25 cellular contexts compared by ENCODE assay signal in genomic region chr7:15057272-15057671, GRCh38.
A peak's percentile ranks its signal among the peaks of the same experiment; 100 is the strongest.
DNase-seq lines count a peak whose midpoint lies in the region; ATAC-seq and TF ChIP-seq lines count a peak whose summit lies in the region.
"Had no signal": no experiment of that assay in that cellular context is flagged by ENCODE, and none has a peak within 500 bp of the region (broad histone marks: within the 10 kb centered on the region; RNA-seq: fewer than 3 reads in every experiment).

No MANE protein-coding gene starts in this region.

- H3K9ac ChIP-seq in endodermal cell (ENCODE audit: extremely low read depth, low read length, poor library complexity, severe bottlenecking), result no peak overlapping the region

- H3K27ac Mint-ChIP-seq in endodermal cell, result no peak overlapping the region
- peak overlapping the region; percentile 73 to 96 (median 86) for H3K27ac Mint-ChIP-seq in nephron
- H3K27ac Mint-ChIP-seq in type B pancreatic cell, result no peak overlapping the region
- H3K27ac Mint-ChIP-seq: activated CD8-positive, alpha-beta T cell treated with anti-CD3 and anti-CD28 coated beads, Interleukin-2, amount 10 ng/mL, durations not matched to agents 7 days and 5 days; activated naive CD8-positive, alpha-beta T cell; progenitor cell of endocrine pancreas; T-helper 1 cell treated with Interleukin-12 subunit alpha and Interleukin-12 subunit beta and Interleukin-4 antibody, amounts not matched to agents 30 μg/mL and 1 μg/mL, for 36 hours had no signal

- H3K27me3 ChIP-seq in endodermal cell (ENCODE audit: control insufficient read depth, insufficient read depth, low read length, poor library complexity, severe bottlenecking), result no peaks in the 10 kb centered on the region

- peaks cover 38% of the 10 kb centered on the region for H3K9me3 ChIP-seq in endodermal cell (ENCODE audit: control insufficient read depth, low read length)

- H3K9me3 Mint-ChIP-seq in endodermal cell, result peaks cover 46% of the 10 kb centered on the region
- H3K9me3 Mint-ChIP-seq in nephron, result peaks cover 9% of the 10 kb centered on the region
- peaks cover 5% of the 10 kb centered on the region for H3K9me3 Mint-ChIP-seq in type B pancreatic cell
- H3K9me3 Mint-ChIP-seq: T-helper 1 cell treated with Interleukin-12 subunit alpha and Interleukin-12 subunit beta and Interleukin-4 antibody, amounts not matched to agents 30 μg/mL and 1 μg/mL, for 36 hours had no signal

- DNase-seq in DMS53 treated with DMSO at 0.1 percent for 48 hours (lab: John Stamatoyannopoulos, UW; ENCODE audit: unreplicated experiment) (peak; percentile 15), endodermal cell (no peak), NOMO-1 treated with dmso at 0.1 percent for 144 hours (lab: John Stamatoyannopoulos, UW; ENCODE audit: unreplicated experiment) (no peak), type B pancreatic cell (ENCODE audit: extremely low spot score, unreplicated experiment) (no peak)
- no peak for DNase-seq in stimulated activated CD4-positive, alpha-beta T cell treated with anti-CD3 and anti-CD28 coated beads, Interleukin-4, amount 100 ng/mL, for 1 hour
- DNase-seq: activated CD8-positive, alpha-beta T cell treated with anti-CD3 and anti-CD28 coated beads, Interleukin-2, amount 10 ng/mL, durations not matched to agents 7 days and 5 days; activated effector memory CD4-positive, alpha-beta T cell treated with Interleukin-2 at 50 U/mL for 16 hours; activated T-cell treated with anti-CD3 and anti-CD28 coated beads for 4 hours; anterior cingulate cortex; EL; HCEC 1CT; NCI-H1092 treated with DMSO at 0.1 percent for 48 hours; NCI-H1930; NCI-H69; stimulated activated CD4-positive, alpha-beta T cell treated with anti-CD3 and anti-CD28 coated beads, Interleukin-15, amount 100 ng/mL, for 24 hours; stimulated activated naive CD4-positive, alpha-beta T cell treated with Interleukin-2 at 50 U/mL for 16 hours had no signal

- peak overlapping the region; percentile 72 for H3K4me3 ChIP-seq in endodermal cell (ENCODE audit: low read length)
- H3K4me3 ChIP-seq: SK-N-MC had no signal

- H3K4me3 Mint-ChIP-seq in endodermal cell (no peak overlapping the region), nephron (no peak overlapping the region), type B pancreatic cell (no peak overlapping the region)
- H3K4me3 Mint-ChIP-seq: activated CD8-positive, alpha-beta T cell treated with anti-CD3 and anti-CD28 coated beads, Interleukin-2, amount 10 ng/mL, durations not matched to agents 7 days and 5 days; activated naive CD8-positive, alpha-beta T cell; T-helper 1 cell treated with Interleukin-12 subunit alpha and Interleukin-12 subunit beta and Interleukin-4 antibody, amounts not matched to agents 30 μg/mL and 1 μg/mL, for 36 hours had no signal

- TF ChIP-seq CTCF in endodermal cell (conservative IDR thresholded peaks at IDR 0.05), result no peak
- no peak for TF ChIP-seq CTCF in nephron (IDR thresholded peaks at IDR 0.05; ENCODE audit: unreplicated experiment in 3 of 3)
- TF ChIP-seq CTCF in type B pancreatic cell (conservative IDR thresholded peaks at IDR 0.05), result no peak

- peak; percentile 50 for ATAC-seq in HG03521 (IDR thresholded peaks at IDR 0.05; ENCODE audit: unreplicated experiment)
- no peak for ATAC-seq in HG03439 (IDR thresholded peaks at IDR 0.05; ENCODE audit: unreplicated experiment)
- ATAC-seq: activated CD4-positive, CD25-positive, alpha-beta regulatory T cell treated with anti-CD3 and anti-CD28 coated beads, Interleukin-2, amount 50 U/mL, for 24 hours; activated CD8-positive, alpha-beta T cell treated with anti-CD3 and anti-CD28 coated beads, Interleukin-2, amount 10 ng/mL, durations not matched to agents 7 days and 5 days had no signal

- H3K4me1 ChIP-seq in endodermal cell (ENCODE audit: control insufficient read depth, insufficient read depth, low read length), result no peaks in the 10 kb centered on the region

- H3K4me1 Mint-ChIP-seq in endodermal cell (peaks cover 9% of the 10 kb centered on the region), nephron (no peaks in the 10 kb centered on the region), type B pancreatic cell (ENCODE audit: unreplicated experiment) (no peaks in the 10 kb centered on the region)

- peaks cover 9% of the 10 kb centered on the region for H3K36me3 ChIP-seq in endodermal cell (ENCODE audit: control insufficient read depth, insufficient read depth, low read length)

- H3K36me3 Mint-ChIP-seq in endodermal cell (ENCODE audit: low read depth) (peaks cover 26% of the 10 kb centered on the region), nephron (ENCODE audit: low read depth) (no peaks in the 10 kb centered on the region), type B pancreatic cell (no peaks in the 10 kb centered on the region)
- H3K36me3 Mint-ChIP-seq: activated naive CD8-positive, alpha-beta T cell had no signal

- no peaks in the 10 kb centered on the region for H3K27me3 Mint-ChIP-seq in endodermal cell (ENCODE audit: insufficient read depth)
- H3K27me3 Mint-ChIP-seq in nephron (ENCODE audit: low read depth), result peaks cover 5% of the 10 kb centered on the region
- H3K27me3 Mint-ChIP-seq in type B pancreatic cell, result no peaks in the 10 kb centered on the region
- H3K27me3 Mint-ChIP-seq: activated naive CD8-positive, alpha-beta T cell; progenitor cell of endocrine pancreas had no signal

- WGBS in endodermal cell (ENCODE audit: insufficient coverage in 1 of 2, insufficient read length in 1 of 2), 2 experiments, result 92 to 100% methylated on average over 1 to 5 of the region's 5 CpGs

- H3K27ac ChIP-seq in endodermal cell (ENCODE audit: low read depth, low read length), result no peak overlapping the region
- H3K27ac ChIP-seq: epithelial cell of prostate, SK-N-MC had no signal

Comparison
In these comparisons a context has a peak if more than half of its experiments do, and no peak if none do; other contexts are left out.
1. H3K27ac Mint-ChIP-seq: peak in nephron (3 of 3); none in endodermal cell (single experiment) and type B pancreatic cell (single experiment).